Comparison of ENCODE assay signal across 8 cellular contexts in genomic region chr20:16574656-16575355, GRCh38. TPM values are rescaled to one million over a fixed set of nuclear protein-coding genes. Genes with fewer than 3 reads are reported as not detected.
DNase-seq lines count a peak whose midpoint lies in the region; ATAC-seq and TF ChIP-seq lines count a peak whose summit lies in the region.

No MANE protein-coding gene starts in this region.

- DNase-seq in A172 (ENCODE audit: low spot score) (peak; percentile 73), NCI-H69 (lab: John Stamatoyannopoulos, UW) (peak; percentile 78), lung microvascular endothelial cell (ENCODE audit: low read depth in 2 of 2) (peak; percentile 59 to 82)
- DNase-seq in activated CD8-positive, alpha-beta T cell treated with anti-CD3 and anti-CD28 coated beads, Interleukin-2, amount 10 ng/mL, durations not matched to agents 7 days and 5 days, result peak; percentile 78
- DNase-seq in effector CD8-positive, alpha-beta T cell (lab: John Stamatoyannopoulos, UW), result peak; percentile 56
- DNase-seq in stimulated activated CD4-positive, alpha-beta T cell treated with anti-CD3 and anti-CD28 coated beads, Interleukin-4, amount 100 ng/mL, for 48 hours (ENCODE audit: low read depth in 2 of 2), result peak; percentile 62 to 70

- H3K4me3 Mint-ChIP-seq in activated CD8-positive, alpha-beta T cell treated with anti-CD3 and anti-CD28 coated beads, Interleukin-2, amount 10 ng/mL, durations not matched to agents 7 days and 5 days, result peak overlapping the region; percentile 76

- TF ChIP-seq POLR2A in GM18526 (IDR thresholded peaks at IDR 0.05; ENCODE audit: extremely low read depth, insufficient read length), result peak; percentile 32

- H3K9me3 Mint-ChIP-seq in activated CD8-positive, alpha-beta T cell treated with anti-CD3 and anti-CD28 coated beads, Interleukin-2, amount 10 ng/mL, durations not matched to agents 7 days and 5 days (ENCODE audit: insufficient read depth), result no peaks in the 10 kb centered on the region

- peak overlapping the region; percentile 35 for H3K27ac Mint-ChIP-seq in activated CD8-positive, alpha-beta T cell treated with anti-CD3 and anti-CD28 coated beads, Interleukin-2, amount 10 ng/mL, durations not matched to agents 7 days and 5 days

- POLR2A ChIA-PET in activated CD8-positive, alpha-beta T cell treated with anti-CD3 and anti-CD28 coated beads, Interleukin-2, amount 10 ng/mL, durations not matched to agents 7 days and 5 days (lab: Charles Lee), result no interaction called here

- H3K4me1 Mint-ChIP-seq in activated CD8-positive, alpha-beta T cell treated with anti-CD3 and anti-CD28 coated beads, Interleukin-2, amount 10 ng/mL, durations not matched to agents 7 days and 5 days (ENCODE audit: low read depth), result peaks cover 28% of the 10 kb centered on the region

- peak; percentile 72 for ATAC-seq in HG03060 (IDR thresholded peaks at IDR 0.05; ENCODE audit: low read depth, unreplicated experiment)
- peak; percentile 76 for ATAC-seq in activated CD8-positive, alpha-beta T cell treated with anti-CD3 and anti-CD28 coated beads, Interleukin-2, amount 10 ng/mL, durations not matched to agents 7 days and 5 days

- H3K36me3 Mint-ChIP-seq in activated CD8-positive, alpha-beta T cell treated with anti-CD3 and anti-CD28 coated beads, Interleukin-2, amount 10 ng/mL, durations not matched to agents 7 days and 5 days (ENCODE audit: low read depth), result peaks cover 1% of the 10 kb centered on the region

- no peaks in the 10 kb centered on the region for H3K27me3 Mint-ChIP-seq in activated CD8-positive, alpha-beta T cell treated with anti-CD3 and anti-CD28 coated beads, Interleukin-2, amount 10 ng/mL, durations not matched to agents 7 days and 5 days (ENCODE audit: low read depth)

- CTCF ChIA-PET in activated CD8-positive, alpha-beta T cell treated with anti-CD3 and anti-CD28 coated beads, Interleukin-2, amount 10 ng/mL, durations not matched to agents 7 days and 5 days (lab: Charles Lee), result no interaction called here

RNA-seq across cellular contexts. Expression of gene KIF16B, which starts 1.6 kb away (rescaled TPM):
- total RNA-seq in A172 (2014; rRNA removed; shearing (Covaris generic)), result 11.2 and 12.6 TPM in 2 replicates
- total RNA-seq in activated CD8-positive, alpha-beta T cell treated with anti-CD3 and anti-CD28 coated beads, Interleukin-2, amount 10 ng/mL, durations not matched to agents 7 days and 5 days, result 1 to 10 TPM; 3.2 to 3.4 TPM
- total RNA-seq in lung microvascular endothelial cell, result 3.5 and 7.7 TPM in 2 replicates

Comparison
In these comparisons a context has a peak if more than half of its experiments do, and no peak if none do; other contexts are left out.
1. Peak in every context shown above with its lines: DNase-seq and ATAC-seq.